ENCODE assay signal across 9 cellular contexts in genomic region chr6:77536701-77537100, GRCh38.
"Had no signal": no experiment of that assay in that cellular context is flagged by ENCODE, and none has a peak within 500 bp of the region (broad histone marks: within the 10 kb centered on the region; RNA-seq: fewer than 3 reads in every experiment).

No MANE protein-coding gene starts in this region.

- FAIRE-seq: HTR-8/SVneo, K562 had no signal

- DNase-seq: GM23248, GOT3, H7, HFFc6, KG1 had no signal

- H2AFZ ChIP-seq: GM23248 had no signal

- H3K9ac ChIP-seq: GM23248 had no signal

- H3K4me3 ChIP-seq: GM23248, HAP-1, K562 had no signal

- ATAC-seq: HCT116, K562 had no signal

- H3K36me3 ChIP-seq: HAP-1 had no signal

- H3K9me3 ChIP-seq: HAP-1 had no signal

- H3K27ac ChIP-seq: GM23248 had no signal

- H3K4me1 ChIP-seq: HAP-1 had no signal
